In the genomic region with DNA sequence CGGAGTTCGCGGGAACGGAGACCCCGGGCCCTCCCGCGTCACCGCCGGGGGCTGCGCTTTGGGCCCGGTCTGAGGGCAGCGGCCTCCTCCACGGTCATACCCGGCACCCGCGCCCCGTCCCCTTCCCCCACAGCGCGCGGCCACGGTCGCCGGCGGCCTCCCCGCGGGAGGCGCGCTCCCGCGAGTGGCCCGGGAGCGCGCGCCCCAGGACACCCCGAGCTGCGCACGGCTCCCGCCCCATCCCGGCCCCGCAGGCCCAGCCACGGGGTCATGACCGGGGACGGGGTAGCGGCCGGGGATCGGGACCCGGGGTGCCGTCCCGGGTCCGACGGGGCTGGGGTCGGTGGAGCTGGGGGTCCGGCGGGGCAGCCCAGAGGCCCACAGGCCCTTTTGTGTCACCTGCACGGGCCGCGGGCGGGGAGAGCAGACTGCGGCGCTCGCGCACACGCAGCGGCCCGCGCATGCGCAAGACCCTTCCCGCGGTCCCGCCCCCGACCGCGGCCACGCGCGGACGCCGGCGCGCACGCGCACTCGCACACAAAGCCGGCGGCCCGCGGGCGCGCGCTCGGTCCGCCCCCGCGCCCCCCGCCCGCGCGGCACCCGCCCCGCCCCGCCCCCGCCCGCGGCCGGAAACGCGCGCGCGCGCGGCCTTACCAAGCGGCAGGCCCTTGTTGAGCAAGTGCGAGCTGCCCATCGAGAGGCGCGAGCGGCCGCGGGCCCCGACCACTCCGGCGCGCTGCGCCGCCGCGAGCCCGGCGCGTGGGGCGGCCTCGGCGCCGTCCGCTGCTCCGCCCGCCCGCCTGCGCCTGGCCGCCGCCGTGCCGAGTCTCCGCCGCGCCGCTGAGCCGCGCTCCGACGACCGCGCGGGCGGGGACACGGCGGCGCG, we compare ENCODE assay signal across 8 cellular contexts. TPM values are rescaled to one million over a fixed set of nuclear protein-coding genes. Genes with fewer than 3 reads are reported as not detected.
DNase-seq lines count a peak whose midpoint lies in the region; ATAC-seq and TF ChIP-seq lines count a peak whose summit lies in the region.

A gene (minus strand): TSS at position 869 of the 886 bp plus-strand sequence. CDS start 7,799 bp downstream, outside the sequence.

- H3K4me3 ChIP-seq in neural cell (ENCODE audit: low read length) (peak within 1 kb of the TSS; percentile 96), stomach (peak within 1 kb of the TSS; percentile 74 to 96 (median 85))

- peak within 1 kb of the TSS; percentile 97 for H3K4me2 ChIP-seq in neural cell (ENCODE audit: low read length)

- intact Hi-C loops in stomach (cut with DNase I; ENCODE audit: low total_unique reads), result no loop called here

- peak within 1 kb of the TSS; percentile 97 for H3K9ac ChIP-seq in neural cell (ENCODE audit: low read length)

- ATAC-seq in GM21737 (IDR thresholded peaks at IDR 0.05; ENCODE audit: unreplicated experiment), result peak; percentile 39

- peak within 1 kb of the TSS; percentile 73 for H2AFZ ChIP-seq in neural cell (ENCODE audit: low read depth, low read length)

- H4K20me1 ChIP-seq in neural cell (ENCODE audit: insufficient read depth), result peaks cover 19% of the 10 kb centered on the region

- DNase-seq in EL (peak; percentile 81), KG1 (lab: John Stamatoyannopoulos, UW) (peak; percentile 85), RPMI8226 (peak; percentile 86), fibroblast of the conjunctiva (ENCODE audit: low read depth) (peak; percentile 58), stomach (peak; percentile 79)
- peak; percentile 81 for DNase-seq in activated effector memory CD4-positive, alpha-beta T cell treated with Interleukin-2 at 50 U/mL for 16 hours

- TF ChIP-seq RAD21 in neural cell (conservative IDR thresholded peaks at IDR 0.05), result no peak

- peak within 1 kb of the TSS; percentile 93 for H3K27ac ChIP-seq in neural cell (ENCODE audit: low read length)
- H3K27ac ChIP-seq in stomach, result peak within 1 kb of the TSS; percentile 97 to 98 (median 97)

- H3K27me3 ChIP-seq in neural cell (ENCODE audit: insufficient read depth, low read depth, low read length), result no peaks in the 10 kb centered on the region
- H3K27me3 ChIP-seq in stomach, result no peaks in the 10 kb centered on the region

- TF ChIP-seq EP300 in neural cell (conservative IDR thresholded peaks at IDR 0.05; ENCODE audit: poor library complexity, severe bottlenecking), result peak; percentile 49
- no peak for TF ChIP-seq EP300 in stomach (IDR thresholded peaks at IDR 0.05)

- TF ChIP-seq CTCF in neural cell (IDR thresholded peaks at IDR 0.05; ENCODE audit: poor library complexity, severe bottlenecking), result peak; percentile 10
- TF ChIP-seq CTCF in stomach (IDR thresholded peaks at IDR 0.05), result no peak

- H3K36me3 ChIP-seq in neural cell (ENCODE audit: insufficient read depth, low read length), result peaks cover 6% of the 10 kb centered on the region
- peaks cover 0 to 8% (median 3%) of the 10 kb centered on the region in 4 donors for H3K36me3 ChIP-seq in stomach

- H3K79me2 ChIP-seq in neural cell (replicated peaks; ENCODE audit: insufficient read depth, low read length), result peaks cover 42% of the 10 kb centered on the region

- H3K9me2 ChIP-seq in neural cell (ENCODE audit: insufficient read depth, low read length), result no peaks in the 10 kb centered on the region

- H3K9me3 ChIP-seq in neural cell (ENCODE audit: low read length), result peaks cover 2% of the 10 kb centered on the region
- no peaks in the 10 kb centered on the region for H3K9me3 ChIP-seq in stomach

- TF ChIP-seq POLR2A in stomach (IDR thresholded peaks at IDR 0.05), result no peak

- H3K4me1 ChIP-seq in stomach, result peaks cover 52 to 68% (median 59%) of the 10 kb centered on the region in 4 donors

- 0 to 3% (median 0%) methylated on average over 7 to 158 of the region's 160 CpGs; no CpG with 5 or more reads in 1 of the 5 donors for WGBS in stomach, 5 donors

- H3F3A ChIP-seq in neural cell (ENCODE audit: insufficient read depth, low read length, poor library complexity, severe bottlenecking), result peaks cover 7% of the 10 kb centered on the region

TF ChIP-seq in neural cell, 6 proteins besides CTCF, POLR2A, EP300 and RAD21:
- TF ChIP-seq SMC3 (conservative IDR thresholded peaks at IDR 0.05; ENCODE audit: poor library complexity) (peak; percentile 21), MXI1 (conservative IDR thresholded peaks at IDR 0.05; ENCODE audit: poor library complexity, severe bottlenecking) (peak; percentile 64), TAF1 (IDR thresholded peaks at IDR 0.05; ENCODE audit: low read depth) (no peak), EZH2 (IDR thresholded peaks at IDR 0.05; ENCODE audit: borderline replicate concordance, insufficient read depth, low read length, poor library complexity, severe bottlenecking) (no peak), POLR2AphosphoS5 (IDR thresholded peaks at IDR 0.05) (peak; percentile 77)
- TF ChIP-seq, protein P1, sequence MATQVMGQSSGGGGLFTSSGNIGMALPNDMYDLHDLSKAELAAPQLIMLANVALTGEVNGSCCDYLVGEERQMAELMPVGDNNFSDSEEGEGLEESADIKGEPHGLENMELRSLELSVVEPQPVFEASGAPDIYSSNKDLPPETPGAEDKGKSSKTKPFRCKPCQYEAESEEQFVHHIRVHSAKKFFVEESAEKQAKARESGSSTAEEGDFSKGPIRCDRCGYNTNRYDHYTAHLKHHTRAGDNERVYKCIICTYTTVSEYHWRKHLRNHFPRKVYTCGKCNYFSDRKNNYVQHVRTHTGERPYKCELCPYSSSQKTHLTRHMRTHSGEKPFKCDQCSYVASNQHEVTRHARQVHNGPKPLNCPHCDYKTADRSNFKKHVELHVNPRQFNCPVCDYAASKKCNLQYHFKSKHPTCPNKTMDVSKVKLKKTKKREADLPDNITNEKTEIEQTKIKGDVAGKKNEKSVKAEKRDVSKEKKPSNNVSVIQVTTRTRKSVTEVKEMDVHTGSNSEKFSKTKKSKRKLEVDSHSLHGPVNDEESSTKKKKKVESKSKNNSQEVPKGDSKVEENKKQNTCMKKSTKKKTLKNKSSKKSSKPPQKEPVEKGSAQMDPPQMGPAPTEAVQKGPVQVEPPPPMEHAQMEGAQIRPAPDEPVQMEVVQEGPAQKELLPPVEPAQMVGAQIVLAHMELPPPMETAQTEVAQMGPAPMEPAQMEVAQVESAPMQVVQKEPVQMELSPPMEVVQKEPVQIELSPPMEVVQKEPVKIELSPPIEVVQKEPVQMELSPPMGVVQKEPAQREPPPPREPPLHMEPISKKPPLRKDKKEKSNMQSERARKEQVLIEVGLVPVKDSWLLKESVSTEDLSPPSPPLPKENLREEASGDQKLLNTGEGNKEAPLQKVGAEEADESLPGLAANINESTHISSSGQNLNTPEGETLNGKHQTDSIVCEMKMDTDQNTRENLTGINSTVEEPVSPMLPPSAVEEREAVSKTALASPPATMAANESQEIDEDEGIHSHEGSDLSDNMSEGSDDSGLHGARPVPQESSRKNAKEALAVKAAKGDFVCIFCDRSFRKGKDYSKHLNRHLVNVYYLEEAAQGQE (IDR thresholded peaks at IDR 0.05; ENCODE audit: borderline replicate concordance), result peak; percentile 34

RNA-seq across cellular contexts. Expression of the gene that starts here (rescaled TPM):
- polyA plus RNA-seq in neural cell (325 and 487 TPM in 2 replicates), stomach (10 to 100 TPM; 72.7 to 90.4 (median 83.5) TPM)
- polyA minus RNA-seq in neural cell, result 283 and 371 TPM in 2 replicates
- total RNA-seq in stomach, result 100 to 1,000 TPM in 3 of 5 donors, 10 to 100 TPM in 2; 85.0 to 415 (median 227) TPM

Comparison
In these comparisons a context has a peak if more than half of its experiments do, and no peak if none do; other contexts are left out.
1. Peak in every context shown above with its lines: DNase-seq, ATAC-seq, H3K4me3 ChIP-seq and H3K27ac ChIP-seq.